In the genomic region with DNA sequence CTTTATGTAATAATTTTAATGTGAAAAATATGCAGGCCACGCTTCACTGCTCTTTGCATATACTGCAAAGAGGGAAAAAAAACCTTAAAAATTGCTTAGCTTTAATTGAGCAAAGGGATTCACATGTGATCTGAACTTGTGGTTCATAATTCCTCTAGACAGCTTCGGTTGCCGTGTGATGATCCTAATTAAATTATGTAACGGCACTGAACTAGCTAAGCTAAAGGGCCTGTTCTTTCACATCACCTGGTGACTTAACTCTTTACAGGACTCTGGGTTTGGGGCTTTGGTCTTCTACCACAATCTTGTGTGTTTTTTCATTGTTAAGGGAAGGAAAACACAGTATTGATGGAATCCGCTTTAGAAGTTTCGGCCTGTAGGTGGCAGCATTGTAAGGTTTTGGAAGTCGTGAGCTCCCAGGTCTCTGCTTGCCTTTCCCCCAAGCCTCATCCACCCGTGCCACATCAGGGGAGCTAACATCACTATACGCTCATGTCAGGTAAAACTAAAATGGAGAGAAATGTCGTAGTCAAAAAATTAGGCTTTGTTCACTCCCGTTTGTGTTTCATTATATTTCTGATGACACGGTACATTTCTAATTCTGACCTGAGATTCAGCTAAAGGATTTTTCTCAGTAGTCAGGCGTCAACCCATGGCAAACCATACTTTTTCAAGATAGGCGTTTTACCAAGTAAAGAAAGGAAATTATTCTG, we compare ENCODE assay signal across 1 cellular context.
A peak's percentile ranks its signal among the peaks of the same experiment; 100 is the strongest.
TF ChIP-seq lines count a peak whose summit lies in the region.

No MANE protein-coding gene starts in this region.

TF ChIP-seq in IMR-90, 13 proteins besides CTCF, POLR2A, EP300 and RAD21:
- TF ChIP-seq, protein P1, sequence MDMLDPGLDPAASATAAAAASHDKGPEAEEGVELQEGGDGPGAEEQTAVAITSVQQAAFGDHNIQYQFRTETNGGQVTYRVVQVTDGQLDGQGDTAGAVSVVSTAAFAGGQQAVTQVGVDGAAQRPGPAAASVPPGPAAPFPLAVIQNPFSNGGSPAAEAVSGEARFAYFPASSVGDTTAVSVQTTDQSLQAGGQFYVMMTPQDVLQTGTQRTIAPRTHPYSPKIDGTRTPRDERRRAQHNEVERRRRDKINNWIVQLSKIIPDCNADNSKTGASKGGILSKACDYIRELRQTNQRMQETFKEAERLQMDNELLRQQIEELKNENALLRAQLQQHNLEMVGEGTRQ (IDR thresholded peaks at IDR 0.05; ENCODE audit: low read depth, low read length), result no peak
- TF ChIP-seq SMC3 (IDR thresholded peaks at IDR 0.05; ENCODE audit: low read depth, low read length) (peak; percentile 54), MAFK (IDR thresholded peaks at IDR 0.05; ENCODE audit: low read depth, low read length) (peak; percentile 26; the same call in 1 of the 2 replicates), BHLHE40 (IDR thresholded peaks at IDR 0.05; ENCODE audit: low read depth, low read length) (peak; percentile 12; the same call in 1 of the 2 replicates)
